In genomic region chr2:88880441-88880953, GRCh38 we compare ENCODE assay signal across 8 cellular contexts.
DNase-seq lines count a peak whose midpoint lies in the region; ATAC-seq, FAIRE-seq and TF ChIP-seq lines count a peak whose summit lies in the region.

No MANE protein-coding gene starts in this region.

- H4K20me1 ChIP-seq in mammary epithelial cell (ENCODE audit: insufficient read depth, low read length): no peaks in the 10 kb centered on the region

- H3K9ac ChIP-seq in mammary epithelial cell (ENCODE audit: insufficient read depth, low read length): no peak overlapping the region

- intact Hi-C loops in mammary epithelial cell (cut with micrococcal nuclease): no loop called here
- intact Hi-C loops in left colon (cut with DNase I, micrococcal nuclease): no loop called here
- intact Hi-C loops in stomach (cut with DNase I; ENCODE audit: low total_unique reads): no loop called here

- DNase-seq in A549 (ENCODE audit: low read depth in 1 of 2, low spot score in 1 of 2): peak; percentile 43 to 65
- DNase-seq in G401 (ENCODE audit: low spot score): peak; percentile 53
- peak; percentile 11 for DNase-seq in HuH-7.5 (ENCODE audit: low spot score)
- DNase-seq in OCI-M1 (lab: John Stamatoyannopoulos, UW): peak; percentile 70
- DNase-seq in mammary epithelial cell: peak; percentile 45
- DNase-seq in left colon: peak in 1 of 2 donors; percentile 26
- DNase-seq in stomach: no peak

- TF ChIP-seq RAD21 in A549 (conservative IDR thresholded peaks at IDR 0.05 in 1 of 2, IDR thresholded peaks at IDR 0.05 in 1 of 2): peak; percentile 66 to 73

- no peak overlapping the region for H3K27ac ChIP-seq in A549
- no peak overlapping the region for H3K27ac ChIP-seq in mammary epithelial cell (ENCODE audit: insufficient read depth, low read depth, low read length)
- no peak overlapping the region for H3K27ac ChIP-seq in stomach

- dilution Hi-C loops in mammary epithelial cell (cut with HindIII; ENCODE audit: low sequenced_read_pairs): no loop called here

- in situ Hi-C loops in G401 (cut with HindIII; ENCODE audit: low sequenced_read_pairs): no loop called here
- in situ Hi-C loops in mammary epithelial cell (cut with MboI; ENCODE audit: low sequenced_read_pairs in 2 of 2): loop anchor here in 1 of 2 donors (25.0 kb wide), 1 partner anchor 282 kb away; no protein-coding TSS in a partner anchor

- no peak overlapping the region for H2AFZ ChIP-seq in mammary epithelial cell (ENCODE audit: low read depth, low read length)

- peak; percentile 82 to 92; a peak in 5 of 6 replicates for ATAC-seq in A549
- ATAC-seq in left colon: peak; percentile 97
- no peak for ATAC-seq in HG02970 (IDR thresholded peaks at IDR 0.05; ENCODE audit: low FRiP score, unreplicated experiment)

- FAIRE-seq in A549 (lab: Jason Lieb, UNC): peak; percentile 88

- no peaks in the 10 kb centered on the region for H3K9me3 ChIP-seq in A549
- no peaks in the 10 kb centered on the region for H3K9me3 ChIP-seq in mammary epithelial cell (replicated peaks; ENCODE audit: insufficient read depth, low read length)
- no peaks in the 10 kb centered on the region for H3K9me3 ChIP-seq in stomach

- H3K4me1 ChIP-seq in A549: 0 out of 3 replicates have a peak, but pooled peaks cover 2% of the 10 kb centered on the region
- H3K4me1 ChIP-seq in mammary epithelial cell (ENCODE audit: insufficient read depth, low read length): no peaks in the 10 kb centered on the region
- H3K4me1 ChIP-seq in stomach: peaks cover 0 to 8% (median 4%) of the 10 kb centered on the region in 4 donors

- POLR2A ChIA-PET in A549 (lab: Yijun Ruan, JAX): no interaction called here

- CTCF ChIA-PET in A549 (lab: Yijun Ruan, JAX): interaction anchor here (0.6 to 2.8 kb wide), 31 partner anchors 9 to 275 kb away, joined by 3 to 29 read pairs (median 4); no protein-coding TSS in a partner anchor
- CTCF ChIA-PET in mammary epithelial cell (lab: Charles Lee; ENCODE audit: low non-redundant PET): interaction anchor here (0.6 to 0.7 kb wide), 5 partner anchors 19 to 83 kb away, joined by 3 to 9 read pairs (median 4); no protein-coding TSS in a partner anchor

- H3K36me3 ChIP-seq in mammary epithelial cell (ENCODE audit: insufficient read depth, low read length): no peaks in the 10 kb centered on the region
- no peaks in the 10 kb centered on the region for H3K36me3 ChIP-seq in stomach

- H3K4me3 ChIP-seq in A549: no peak overlapping the region
- no peak overlapping the region for H3K4me3 ChIP-seq in mammary epithelial cell (replicated peaks in 1 of 3; ENCODE audit: insufficient read depth in 1 of 3, low read depth in 2 of 3, low read length in 3 of 3)
- no peak overlapping the region for H3K4me3 ChIP-seq in stomach

- H3K79me2 ChIP-seq in mammary epithelial cell (ENCODE audit: insufficient read depth, low read length): no peaks in the 10 kb centered on the region

- H3K27me3 ChIP-seq in mammary epithelial cell (ENCODE audit: insufficient read depth, low read length) (no peaks in the 10 kb centered on the region), stomach (peaks cover 0 to 7% (median 0%) of the 10 kb centered on the region in 3 donors)

- BruUV-seq in mammary epithelial cell (replicated peaks; lab: Mats Ljungman, UMichigan): no TSS peak

- TF ChIP-seq POLR2A in A549 (IDR thresholded peaks at IDR 0.05; ENCODE audit: low read length): no peak
- TF ChIP-seq POLR2A in stomach (IDR thresholded peaks at IDR 0.05): no peak

- H3K4me2 ChIP-seq in A549: no peak overlapping the region
- H3K4me2 ChIP-seq in mammary epithelial cell (ENCODE audit: insufficient read depth, low read depth, low read length): no peak overlapping the region

- TF ChIP-seq EP300 in A549 (IDR thresholded peaks at IDR 0.05): no peak
- TF ChIP-seq EP300 in stomach (IDR thresholded peaks at IDR 0.05): no peak

- WGBS in A549 (ENCODE audit: missing lambda C conversion rate): 5% methylated on average over 11 of the region's 11 CpGs
- 0% methylated on average over 11 of the region's 11 CpGs for WGBS in mammary epithelial cell (ENCODE audit: low coverage, missing lambda C conversion rate)
- 6 to 17% (median 15%) methylated on average over 11 of the region's 11 CpGs for WGBS in stomach, 5 donors

- TF ChIP-seq CTCF in A549 (IDR thresholded peaks at IDR 0.05) (peak; percentile 84), mammary epithelial cell (conservative IDR thresholded peaks at IDR 0.05 in 1 of 2, IDR thresholded peaks at IDR 0.05 in 1 of 2; ENCODE audit: extremely low read depth in 1 of 2, insufficient read depth in 1 of 2, low read depth in 1 of 2, low read length in 2 of 2) (peak; percentile 73 to 77), stomach (IDR thresholded peaks at IDR 0.05) (peak in 5 of 7 experiments; percentile 36 to 55 (median 52))

TF ChIP-seq in A549, 52 proteins besides CTCF, POLR2A, EP300 and RAD21:
- TF ChIP-seq ZFP36 (IDR thresholded peaks at IDR 0.05; ENCODE audit: borderline replicate concordance, partially characterized antibody) (no peak), RFX5 (IDR thresholded peaks at IDR 0.05) (no peak), MYC (IDR thresholded peaks at IDR 0.05; ENCODE audit: borderline replicate concordance, low read length) (no peak), FOSL2 (IDR thresholded peaks at IDR 0.05) (no peak), FOSL2 (CRISPR knock-in tag; IDR thresholded peaks at IDR 0.05) (no peak), RCOR1 (IDR thresholded peaks at IDR 0.05; ENCODE audit: low read depth, low read length) (no peak), SMC3 (IDR thresholded peaks at IDR 0.05) (peak; percentile 78)
- TF ChIP-seq, protein P1, sequence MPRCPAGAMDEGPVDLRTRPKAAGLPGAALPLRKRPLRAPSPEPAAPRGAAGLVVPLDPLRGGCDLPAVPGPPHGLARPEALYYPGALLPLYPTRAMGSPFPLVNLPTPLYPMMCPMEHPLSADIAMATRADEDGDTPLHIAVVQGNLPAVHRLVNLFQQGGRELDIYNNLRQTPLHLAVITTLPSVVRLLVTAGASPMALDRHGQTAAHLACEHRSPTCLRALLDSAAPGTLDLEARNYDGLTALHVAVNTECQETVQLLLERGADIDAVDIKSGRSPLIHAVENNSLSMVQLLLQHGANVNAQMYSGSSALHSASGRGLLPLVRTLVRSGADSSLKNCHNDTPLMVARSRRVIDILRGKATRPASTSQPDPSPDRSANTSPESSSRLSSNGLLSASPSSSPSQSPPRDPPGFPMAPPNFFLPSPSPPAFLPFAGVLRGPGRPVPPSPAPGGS (IDR thresholded peaks at IDR 0.05): no peak
- TF ChIP-seq, protein P2, sequence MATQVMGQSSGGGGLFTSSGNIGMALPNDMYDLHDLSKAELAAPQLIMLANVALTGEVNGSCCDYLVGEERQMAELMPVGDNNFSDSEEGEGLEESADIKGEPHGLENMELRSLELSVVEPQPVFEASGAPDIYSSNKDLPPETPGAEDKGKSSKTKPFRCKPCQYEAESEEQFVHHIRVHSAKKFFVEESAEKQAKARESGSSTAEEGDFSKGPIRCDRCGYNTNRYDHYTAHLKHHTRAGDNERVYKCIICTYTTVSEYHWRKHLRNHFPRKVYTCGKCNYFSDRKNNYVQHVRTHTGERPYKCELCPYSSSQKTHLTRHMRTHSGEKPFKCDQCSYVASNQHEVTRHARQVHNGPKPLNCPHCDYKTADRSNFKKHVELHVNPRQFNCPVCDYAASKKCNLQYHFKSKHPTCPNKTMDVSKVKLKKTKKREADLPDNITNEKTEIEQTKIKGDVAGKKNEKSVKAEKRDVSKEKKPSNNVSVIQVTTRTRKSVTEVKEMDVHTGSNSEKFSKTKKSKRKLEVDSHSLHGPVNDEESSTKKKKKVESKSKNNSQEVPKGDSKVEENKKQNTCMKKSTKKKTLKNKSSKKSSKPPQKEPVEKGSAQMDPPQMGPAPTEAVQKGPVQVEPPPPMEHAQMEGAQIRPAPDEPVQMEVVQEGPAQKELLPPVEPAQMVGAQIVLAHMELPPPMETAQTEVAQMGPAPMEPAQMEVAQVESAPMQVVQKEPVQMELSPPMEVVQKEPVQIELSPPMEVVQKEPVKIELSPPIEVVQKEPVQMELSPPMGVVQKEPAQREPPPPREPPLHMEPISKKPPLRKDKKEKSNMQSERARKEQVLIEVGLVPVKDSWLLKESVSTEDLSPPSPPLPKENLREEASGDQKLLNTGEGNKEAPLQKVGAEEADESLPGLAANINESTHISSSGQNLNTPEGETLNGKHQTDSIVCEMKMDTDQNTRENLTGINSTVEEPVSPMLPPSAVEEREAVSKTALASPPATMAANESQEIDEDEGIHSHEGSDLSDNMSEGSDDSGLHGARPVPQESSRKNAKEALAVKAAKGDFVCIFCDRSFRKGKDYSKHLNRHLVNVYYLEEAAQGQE (IDR thresholded peaks at IDR 0.05): no peak
